Comparison of ENCODE assay signal across 28 cellular contexts in genomic region chr20:14972690-14973089, GRCh38.
"Had no signal": no experiment of that assay in that cellular context is flagged by ENCODE, and none has a peak within 500 bp of the region (broad histone marks: within the 10 kb centered on the region; RNA-seq: fewer than 3 reads in every experiment).

No MANE protein-coding gene starts in this region.

- H3K27ac ChIP-seq: stomach, suprapubic skin, testis, thoracic aorta, thyroid gland, tibial artery, tibial nerve, transverse colon, upper lobe of left lung, upper lobe of right lung, uterus, vagina had no signal

- H3K27me3 ChIP-seq: stomach, suprapubic skin, testis, thyroid gland, tibial artery, tibial nerve, transverse colon, upper lobe of left lung, upper lobe of right lung, uterus, vagina had no signal

- H3K36me3 Mint-ChIP-seq: stimulated activated effector memory CD8-positive, alpha-beta T cell treated with anti-CD3 and anti-CD28 coated beads, Interleukin-12 subunit alpha, Interleukin-12 subunit beta, amount 100 ng/mL, for 72 hours; stimulated activated memory B cell treated with anti-CD40 and anti-IgM and Interleukin-4, amounts not matched to agents 10 μg/mL and 1 μg/mL and 100 μg/mL, for 72 hours; stimulated activated naive B cell treated with anti-CD40 and anti-IgM and Interleukin-4, amounts not matched to agents 10 μg/mL and 1 μg/mL and 100 μg/mL, for 72 hours had no signal

- H3K9me3 ChIP-seq: stomach, suprapubic skin, testis, thoracic aorta, thyroid gland, tibial artery, tibial nerve, transverse colon, upper lobe of left lung, upper lobe of right lung, uterus, vagina had no signal

- H3K27ac Mint-ChIP-seq: stimulated activated effector memory CD8-positive, alpha-beta T cell treated with anti-CD3 and anti-CD28 coated beads, Interleukin-12 subunit alpha, Interleukin-12 subunit beta, amount 100 ng/mL, for 72 hours; stimulated activated memory B cell treated with anti-CD40 and anti-IgM and Interleukin-4, amounts not matched to agents 10 μg/mL and 1 μg/mL and 100 μg/mL, for 72 hours; stimulated activated naive B cell treated with anti-CD40 and anti-IgM and Interleukin-4, amounts not matched to agents 10 μg/mL and 1 μg/mL and 100 μg/mL, for 72 hours; stimulated activated naive CD8-positive, alpha-beta T cell treated with anti-CD3 and anti-CD28 coated beads, Interleukin-15, amount 100 ng/mL, for 72 hours; stimulated activated naive CD8-positive, alpha-beta T cell treated with anti-CD3 and anti-CD28 coated beads, Interleukin-15, Interleukin-2, amounts not matched to agents 100 ng/mL and 50 ng/mL, for 24 hours; type B pancreatic cell had no signal

- H3K4me1 Mint-ChIP-seq: stimulated activated effector memory CD8-positive, alpha-beta T cell treated with anti-CD3 and anti-CD28 coated beads, Interleukin-12 subunit alpha, Interleukin-12 subunit beta, amount 100 ng/mL, for 72 hours; stimulated activated memory B cell treated with anti-CD40 and anti-IgM and Interleukin-4, amounts not matched to agents 10 μg/mL and 1 μg/mL and 100 μg/mL, for 72 hours; stimulated activated naive B cell treated with anti-CD40 and anti-IgM and Interleukin-4, amounts not matched to agents 10 μg/mL and 1 μg/mL and 100 μg/mL, for 72 hours; stimulated activated naive CD8-positive, alpha-beta T cell treated with anti-CD3 and anti-CD28 coated beads, Interleukin-15, amount 100 ng/mL, for 72 hours had no signal

- H3K4me3 Mint-ChIP-seq: stimulated activated effector memory CD8-positive, alpha-beta T cell treated with anti-CD3 and anti-CD28 coated beads, Interleukin-12 subunit alpha, Interleukin-12 subunit beta, amount 100 ng/mL, for 72 hours; stimulated activated memory B cell treated with anti-CD40 and anti-IgM and Interleukin-4, amounts not matched to agents 10 μg/mL and 1 μg/mL and 100 μg/mL, for 72 hours; stimulated activated naive B cell treated with anti-CD40 and anti-IgM and Interleukin-4, amounts not matched to agents 10 μg/mL and 1 μg/mL and 100 μg/mL, for 72 hours; stimulated activated naive CD8-positive, alpha-beta T cell treated with anti-CD3 and anti-CD28 coated beads, Interleukin-15, amount 100 ng/mL, for 72 hours; stimulated activated naive CD8-positive, alpha-beta T cell treated with anti-CD3 and anti-CD28 coated beads, Interleukin-15, Interleukin-2, amounts not matched to agents 100 ng/mL and 50 ng/mL, for 24 hours; type B pancreatic cell had no signal

- DNase-seq: stimulated activated CD4-positive, alpha-beta T cell treated with anti-CD3 and anti-CD28 coated beads, Interleukin-2, amount 100 ng/mL, for 48 hours; stimulated activated CD4-positive, alpha-beta T cell treated with anti-CD3 and anti-CD28 coated beads, Interleukin-4, amount 100 ng/mL, for 1 hour; stimulated activated CD4-positive, alpha-beta T cell treated with anti-CD3 and anti-CD28 coated beads, Interleukin-4, amount 100 ng/mL, for 24 hours; stimulated activated CD4-positive, alpha-beta T cell treated with anti-CD3 and anti-CD28 coated beads, Interleukin-4, amount 100 ng/mL, for 4 hours; stimulated activated CD8-positive, alpha-beta memory T cell treated with anti-CD3 and anti-CD28 coated beads, Interleukin-4, amount 100 ng/mL, for 48 hours; stimulated activated naive B cell treated with anti-CD40 and anti-IgM and Interleukin-4, amounts not matched to agents 10 μg/mL and 1 μg/mL and 100 μg/mL, for 72 hours; stimulated activated naive CD4-positive, alpha-beta T cell; stimulated activated naive CD4-positive, alpha-beta T cell treated with Interleukin-2 at 50 U/mL for 16 hours; stimulated activated naive CD8-positive, alpha-beta T cell treated with anti-CD3 and anti-CD28 coated beads, Interleukin-15, amount 100 ng/mL, for 72 hours; stimulated activated naive CD8-positive, alpha-beta T cell treated with anti-CD3 and anti-CD28 coated beads, Interleukin-15, Interleukin-2, amounts not matched to agents 100 U/mL and 50 U/mL, for 24 hours; stomach; substantia nigra; testis; tibial artery; transverse colon; trophoblast cell; upper lobe of left lung; upper lobe of right lung; uterus had no signal

- H3K27me3 Mint-ChIP-seq: stimulated activated memory B cell treated with anti-CD40 and anti-IgM and Interleukin-4, amounts not matched to agents 10 μg/mL and 1 μg/mL and 100 μg/mL, for 72 hours; stimulated activated naive B cell treated with anti-CD40 and anti-IgM and Interleukin-4, amounts not matched to agents 10 μg/mL and 1 μg/mL and 100 μg/mL, for 72 hours; stimulated activated naive CD8-positive, alpha-beta T cell treated with anti-CD3 and anti-CD28 coated beads, Interleukin-15, amount 100 ng/mL, for 72 hours; stimulated activated naive CD8-positive, alpha-beta T cell treated with anti-CD3 and anti-CD28 coated beads, Interleukin-15, Interleukin-2, amounts not matched to agents 100 ng/mL and 50 ng/mL, for 24 hours; type B pancreatic cell had no signal

- H3K36me3 ChIP-seq: stomach, suprapubic skin, thoracic aorta, thyroid gland, tibial artery, tibial nerve, transverse colon, upper lobe of left lung, upper lobe of right lung, uterus, vagina had no signal

- H3K4me3 ChIP-seq: stomach, suprapubic skin, testis, thoracic aorta, thyroid gland, tibial artery, tibial nerve, transverse colon, upper lobe of left lung, upper lobe of right lung, uterus, vagina had no signal

- ATAC-seq: stimulated activated effector memory CD8-positive, alpha-beta T cell treated with anti-CD3 and anti-CD28 coated beads, Interleukin-12 subunit alpha, Interleukin-12 subunit beta, amount 100 ng/mL, for 72 hours; stimulated activated memory B cell treated with anti-CD40 and anti-IgM and Interleukin-4, amounts not matched to agents 10 μg/mL and 1 μg/mL and 100 μg/mL, for 72 hours; stimulated activated naive B cell treated with anti-CD40 and anti-IgM and Interleukin-4, amounts not matched to agents 10 μg/mL and 1 μg/mL and 100 μg/mL, for 72 hours; stimulated activated naive CD8-positive, alpha-beta T cell treated with anti-CD3 and anti-CD28 coated beads, Interleukin-15, amount 100 ng/mL, for 72 hours; stimulated activated naive CD8-positive, alpha-beta T cell treated with anti-CD3 and anti-CD28 coated beads, Interleukin-15, Interleukin-2, amounts not matched to agents 100 U/mL and 50 U/mL, for 24 hours; upper lobe of right lung had no signal

- H3K9me3 Mint-ChIP-seq: stimulated activated memory B cell treated with anti-CD40 and anti-IgM and Interleukin-4, amounts not matched to agents 10 μg/mL and 1 μg/mL and 100 μg/mL, for 72 hours had no signal
